8 cellular contexts compared by ENCODE assay signal in the genomic region with DNA sequence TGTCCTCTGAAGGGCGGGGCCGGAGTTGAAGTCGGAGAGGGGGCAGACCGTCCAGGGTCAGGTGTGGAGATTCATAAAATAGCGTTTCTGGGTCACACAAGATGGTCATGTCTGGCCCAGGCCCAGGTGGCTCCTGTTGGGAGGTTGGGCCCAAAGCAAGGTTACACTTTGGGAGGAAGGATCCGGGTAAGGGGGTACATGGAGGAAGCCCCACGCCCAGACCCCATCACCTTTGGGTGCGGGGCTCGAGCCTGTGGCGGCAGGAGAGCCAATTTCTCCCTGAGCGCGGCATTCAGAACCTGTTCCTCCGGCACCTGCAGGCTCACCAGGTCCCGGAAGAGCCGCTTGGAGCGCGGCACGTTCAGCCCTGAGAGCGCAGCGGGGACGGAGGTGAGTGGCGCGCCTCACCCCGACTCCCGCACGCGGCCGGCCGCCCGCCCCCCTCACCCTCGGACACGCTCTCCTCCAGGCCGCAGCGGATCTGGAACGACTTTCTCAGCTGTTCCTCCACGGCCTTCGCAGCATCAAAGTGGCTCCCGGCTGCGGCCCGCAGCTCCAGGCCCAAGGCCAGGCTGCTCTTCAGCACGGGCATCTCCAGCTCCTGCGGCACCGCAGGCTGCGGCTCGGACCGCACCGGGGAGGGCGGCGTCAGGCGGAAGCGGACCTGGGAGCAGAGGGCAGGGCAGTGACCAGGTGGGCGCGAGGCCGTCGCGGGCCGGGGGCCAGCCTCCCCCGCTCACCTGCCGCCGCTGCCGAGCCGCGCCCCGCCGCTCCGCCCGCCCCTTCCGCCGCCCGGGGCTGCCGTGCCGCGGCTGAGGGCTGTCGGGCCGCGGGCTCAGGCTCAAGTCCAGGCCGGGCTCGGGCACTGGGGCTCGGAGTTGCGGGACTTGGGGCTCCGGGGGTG. TPM values are rescaled to one million over a fixed set of nuclear protein-coding genes. Genes with fewer than 3 reads are reported as not detected.
DNase-seq lines count a peak whose midpoint lies in the region; ATAC-seq and TF ChIP-seq lines count a peak whose summit lies in the region.

No MANE protein-coding gene starts in this region.

- peak; percentile 20 for ATAC-seq in Right ventricle myocardium inferior
- ATAC-seq in HG02885 (IDR thresholded peaks at IDR 0.05; ENCODE audit: poor library complexity, unreplicated experiment) = peak; percentile 29
- ATAC-seq in PC-3 = peak; percentile 54

- H3K27ac ChIP-seq in PC-3 (ENCODE audit: low read length) (peak overlapping the region; percentile 82), cardiac muscle cell (peak overlapping the region; percentile 90)

- H3K27ac Mint-ChIP-seq in progenitor cell of endocrine pancreas = peak overlapping the region; percentile 91

- no peak for TF ChIP-seq CTCF in PC-3 (conservative IDR thresholded peaks at IDR 0.05; ENCODE audit: low read depth, low read length)
- TF ChIP-seq CTCF in cardiac muscle cell (IDR thresholded peaks at IDR 0.05; ENCODE audit: low read depth, low read length) = no peak
- no peak for TF ChIP-seq CTCF in progenitor cell of endocrine pancreas (IDR thresholded peaks at IDR 0.05; ENCODE audit: unreplicated experiment)

- peak; percentile 74 for DNase-seq in Right ventricle myocardium inferior (ENCODE audit: missing footprints)
- DNase-seq in cardiac septum (ENCODE audit: low spot score) = no peak
- peak; percentile 37 for DNase-seq in PC-3
- DNase-seq in activated naive CD4-positive, alpha-beta T cell treated with anti-CD3 and anti-CD28 coated beads, Interleukin-2, amount 50 U/mL, for 16 hours = peak; percentile 58
- DNase-seq in cardiac muscle cell (ENCODE audit: low read depth in 1 of 2, low spot score in 1 of 2) = peak; percentile 39 to 47
- peak; percentile 26 for DNase-seq in progenitor cell of endocrine pancreas (ENCODE audit: low spot score, unreplicated experiment)
- no peak for DNase-seq in NCI-H2196 (lab: John Stamatoyannopoulos, UW; ENCODE audit: unreplicated experiment)

- no peaks in the 10 kb centered on the region for H3K9me3 Mint-ChIP-seq in progenitor cell of endocrine pancreas (ENCODE audit: low read depth)

- intact Hi-C loops in Right ventricle myocardium inferior (cut with DNase I) (no loop called here), cardiac septum (cut with DNase I) (loop anchor here (1.0 kb wide), 1 partner anchor 7 kb away; a partner anchor contains a TSS), PC-3 (cut with micrococcal nuclease) (no loop called here)

- TSS peak; percentile 54 for BruUV-seq in PC-3 (replicated peaks; lab: Mats Ljungman, UMichigan)

- H2AFZ ChIP-seq in PC-3 (ENCODE audit: low read length) = peak overlapping the region; percentile 72

- H3K9me3 ChIP-seq in PC-3 (ENCODE audit: low read length) = no peaks in the 10 kb centered on the region
- no peaks in the 10 kb centered on the region for H3K9me3 ChIP-seq in cardiac muscle cell (ENCODE audit: low read depth)

- H3K36me3 ChIP-seq in PC-3 (ENCODE audit: low read depth, low read length) (peaks cover 22% of the 10 kb centered on the region), cardiac muscle cell (peaks cover 9% of the 10 kb centered on the region)

- H3F3A ChIP-seq in PC-3 (ENCODE audit: low read length, unreplicated experiment) = peaks cover 9% of the 10 kb centered on the region

- CTCF ChIA-PET in PC-3 (lab: Charles Lee) = interaction anchor here (0.5 kb wide), 1 partner anchor 11 kb away, joined by 6 read pairs; no protein-coding TSS in a partner anchor

- no peaks in the 10 kb centered on the region for H4K20me1 ChIP-seq in PC-3 (ENCODE audit: low read length)

- H3K27me3 Mint-ChIP-seq in progenitor cell of endocrine pancreas = no peaks in the 10 kb centered on the region

- H3K4me1 ChIP-seq in PC-3 (ENCODE audit: insufficient read depth, low read length) (peaks cover 30% of the 10 kb centered on the region), cardiac muscle cell (ENCODE audit: low read depth) (peaks cover 27% of the 10 kb centered on the region)

- peaks cover 30% of the 10 kb centered on the region for H3K4me1 Mint-ChIP-seq in progenitor cell of endocrine pancreas (ENCODE audit: low read depth)

- POLR2A ChIA-PET in PC-3 (lab: Charles Lee; ENCODE audit: unreplicated experiment) = interaction anchor here (1.0 kb wide), 1 partner anchor 177 kb away, joined by 4 read pairs; a partner anchor contains a TSS

- peak overlapping the region; percentile 86 for H3K9ac ChIP-seq in PC-3 (ENCODE audit: low read length)

- no peaks in the 10 kb centered on the region for H3K9me2 ChIP-seq in PC-3 (replicated peaks; ENCODE audit: low read length)

- H3K36me3 Mint-ChIP-seq in progenitor cell of endocrine pancreas (ENCODE audit: insufficient read depth) = peaks cover 10% of the 10 kb centered on the region

- peak overlapping the region; percentile 97 for H3K4me2 ChIP-seq in PC-3 (ENCODE audit: low read length)

- no peaks in the 10 kb centered on the region for H3K27me3 ChIP-seq in PC-3 (ENCODE audit: low read length)
- no peaks in the 10 kb centered on the region for H3K27me3 ChIP-seq in cardiac muscle cell

- H3K4me3 Mint-ChIP-seq in progenitor cell of endocrine pancreas (ENCODE audit: low read depth) = peak overlapping the region; percentile 90

- H3K4me3 ChIP-seq in PC-3 (ENCODE audit: low read length) (peak overlapping the region; percentile 97), cardiac muscle cell (peak overlapping the region; percentile 75)

- H3K79me2 ChIP-seq in PC-3 (ENCODE audit: low read length) = peaks cover 52% of the 10 kb centered on the region

RNA-seq across cellular contexts. Expression of a gene that starts 0.6 kb away (rescaled TPM):
- total RNA-seq in Right ventricle myocardium inferior (12.4 TPM), cardiac septum (15.7 TPM), PC-3 (2014; rRNA removed) (36.1 and 51.1 TPM in 2 replicates), cardiac muscle cell (51.5 and 81.5 TPM in 2 replicates), progenitor cell of endocrine pancreas (23.7 and 29.8 TPM in 2 replicates)
- 78.7 and 108 TPM in 2 replicates for polyA plus RNA-seq in cardiac muscle cell

RNA-seq across cellular contexts. Expression of a gene that starts 6.0 kb away (rescaled TPM):
- total RNA-seq in Right ventricle myocardium inferior (24.9 TPM), cardiac septum (19.7 TPM), PC-3 (2014; rRNA removed) (35.1 and 36.0 TPM in 2 replicates), cardiac muscle cell (28.5 and 41.7 TPM in 2 replicates), progenitor cell of endocrine pancreas (34.6 and 35.4 TPM in 2 replicates)
- 21.5 and 27.0 TPM in 2 replicates for polyA plus RNA-seq in cardiac muscle cell

RNA-seq across cellular contexts. Expression of a gene that starts 7.2 kb away (rescaled TPM):
- total RNA-seq in Right ventricle myocardium inferior (4.4 TPM), cardiac septum (3.4 TPM), PC-3 (2014; rRNA removed) (1.4 and 2.2 TPM in 2 replicates), cardiac muscle cell (7.9 and 8.1 TPM in 2 replicates), progenitor cell of endocrine pancreas (2.5 and 3.8 TPM in 2 replicates)
- polyA plus RNA-seq in cardiac muscle cell = 13.0 and 18.0 TPM in 2 replicates

RNA-seq across cellular contexts. Expression of a gene that starts 28.4 kb away (rescaled TPM):
- total RNA-seq in Right ventricle myocardium inferior (0.35 TPM), cardiac septum (1.1 TPM), PC-3 (2014; rRNA removed) (0.11 and 2.5 TPM in 2 replicates), cardiac muscle cell (0.28 and 1.6 TPM in 2 replicates), progenitor cell of endocrine pancreas (0.67 and 1.7 TPM in 2 replicates)
- 0.79 and 1.2 TPM in 2 replicates for polyA plus RNA-seq in cardiac muscle cell

RNA-seq across cellular contexts. Expression of a gene that starts 43.4 kb away (rescaled TPM):
- 50.3 TPM for total RNA-seq in Right ventricle myocardium inferior
- 35.0 TPM for total RNA-seq in cardiac septum
- 57.1 and 66.1 TPM in 2 replicates for total RNA-seq in PC-3 (2014; rRNA removed)
- 103 and 133 TPM in 2 replicates for total RNA-seq in cardiac muscle cell
- 91.9 and 138 TPM in 2 replicates for polyA plus RNA-seq in cardiac muscle cell
- total RNA-seq in progenitor cell of endocrine pancreas = 27.9 and 32.2 TPM in 2 replicates

Comparison
In these comparisons a context has a peak if more than half of its experiments do, and no peak if none do; other contexts are left out.
1. DNase-seq: peak in Right ventricle myocardium inferior (single experiment), PC-3 (single experiment), activated naive CD4-positive, alpha-beta T cell treated with anti-CD3 and anti-CD28 coated beads, Interleukin-2, amount 50 U/mL, for 16 hours (single experiment), cardiac muscle cell (2 of 2) and progenitor cell of endocrine pancreas (single experiment); none in cardiac septum (single experiment) and NCI-H2196 (single experiment).
2. Peak in every context shown above with its lines, with median percentiles within 50 percentile points of each other: ATAC-seq.